ENCODE assay signal across 9 cellular contexts in the genomic region with DNA sequence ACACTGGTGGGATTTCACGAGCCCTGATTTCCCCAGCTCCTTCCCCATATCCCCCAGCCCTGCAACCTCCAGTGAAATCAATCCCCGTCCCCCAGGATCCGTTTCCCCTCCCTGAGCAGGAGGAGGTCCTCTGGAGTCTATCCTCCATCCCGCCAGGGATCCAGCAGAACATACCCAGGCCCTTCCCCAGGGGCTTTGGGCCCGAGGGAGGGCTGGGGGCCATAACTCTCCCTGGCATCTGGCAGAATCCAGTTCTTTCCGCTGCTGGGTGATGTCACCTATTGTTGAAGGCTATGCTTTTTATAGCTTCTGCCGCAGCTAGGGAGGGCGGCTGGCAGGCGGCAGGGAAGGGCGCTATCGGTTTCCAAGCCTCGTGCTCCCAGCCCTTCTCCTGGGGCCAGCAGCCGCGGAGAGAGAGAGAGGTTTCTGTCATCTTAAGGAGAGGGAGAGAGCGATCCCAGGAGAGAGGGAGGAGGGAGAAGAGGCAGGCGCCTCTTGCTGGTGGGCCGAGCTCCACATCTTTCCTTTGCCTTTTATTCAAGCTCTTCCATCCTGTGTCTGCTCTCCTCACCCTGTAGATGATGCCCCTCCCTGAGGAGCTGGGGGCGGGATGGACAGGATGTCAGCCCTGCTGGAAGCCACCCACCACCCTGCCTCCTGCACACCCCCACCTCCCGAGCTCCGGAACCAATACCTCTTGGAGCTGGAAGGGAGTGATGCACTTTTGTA.
A peak's percentile ranks its signal among the peaks of the same experiment; 100 is the strongest.
DNase-seq lines count a peak whose midpoint lies in the region; ATAC-seq and TF ChIP-seq lines count a peak whose summit lies in the region.
"Had no signal": no experiment of that assay in that cellular context is flagged by ENCODE, and none has a peak within 500 bp of the region (broad histone marks: within the 10 kb centered on the region; RNA-seq: fewer than 3 reads in every experiment).

No MANE protein-coding gene starts in this region.

- peak; percentile 55 for DNase-seq in SK-N-DZ (ENCODE audit: low spot score)
- peak; percentile 73 for DNase-seq in right atrium auricular region (ENCODE audit: low spot score)
- DNase-seq in gastrocnemius medialis: peak in 1 of 2 donors; percentile 55
- no peak for DNase-seq in activated T-cell treated with anti-CD3 and anti-CD28 coated beads for 4 hours

- peak overlapping the region; percentile 25 for H3K4me3 ChIP-seq in HUES6 (ENCODE audit: low read depth, low read length)
- H3K4me3 ChIP-seq in right atrium auricular region: peak overlapping the region in 1 of 2 donors; percentile 7
- H3K4me3 ChIP-seq in gastrocnemius medialis: peak overlapping the region in 2 of 4 donors; percentile 22 to 31

- TF ChIP-seq CTCF in right atrium auricular region (IDR thresholded peaks at IDR 0.05) (no peak), gastrocnemius medialis (IDR thresholded peaks at IDR 0.05 in 4 of 5, conservative IDR thresholded peaks at IDR 0.05 in 1 of 5) (no peak)

- no peaks in the 10 kb centered on the region for H3K36me3 ChIP-seq in HUES6 (ENCODE audit: control insufficient read depth, insufficient read depth, low read length)
- H3K36me3 ChIP-seq in right atrium auricular region: no peaks in the 10 kb centered on the region
- no peaks in the 10 kb centered on the region for H3K36me3 ChIP-seq in gastrocnemius medialis

- H3K27me3 ChIP-seq in HUES6 (ENCODE audit: control insufficient read depth, insufficient read depth, low read length): no peaks in the 10 kb centered on the region
- no peaks in the 10 kb centered on the region for H3K27me3 ChIP-seq in right atrium auricular region
- H3K27me3 ChIP-seq in gastrocnemius medialis: no peaks in the 10 kb centered on the region

- H3K4me1 ChIP-seq in HUES6 (ENCODE audit: control insufficient read depth, insufficient read depth, low read length) (peaks cover 23% of the 10 kb centered on the region), right atrium auricular region (peaks cover 0 to 55% of the 10 kb centered on the region in 2 donors), gastrocnemius medialis (peaks cover 17 to 23% of the 10 kb centered on the region in 2 donors)

- peak overlapping the region; percentile 25 for H3K9ac ChIP-seq in HUES6 (ENCODE audit: low read length)

- H3K9me3 ChIP-seq in HUES6 (ENCODE audit: control insufficient read depth, insufficient read depth, low read depth, low read length): no peaks in the 10 kb centered on the region
- no peaks in the 10 kb centered on the region for H3K9me3 ChIP-seq in right atrium auricular region
- H3K9me3 ChIP-seq in gastrocnemius medialis: no peaks in the 10 kb centered on the region

- H3K27ac ChIP-seq in HUES6 (ENCODE audit: low read depth, low read length) (no peak overlapping the region), right atrium auricular region (peak overlapping the region; percentile 56 to 66), gastrocnemius medialis (peak overlapping the region; percentile 49 to 59 (median 53))
- H3K27ac ChIP-seq: HL-60 had no signal

- TF ChIP-seq POLR2A in gastrocnemius medialis (IDR thresholded peaks at IDR 0.05): no peak

- in situ Hi-C loops in gastrocnemius medialis (cut with MboI; ENCODE audit: low sequenced_read_pairs in 4 of 4): no loop called here

- peak; percentile 77 to 87 for ATAC-seq in gastrocnemius medialis
- no peak for ATAC-seq in HG03520 (IDR thresholded peaks at IDR 0.05; ENCODE audit: unreplicated experiment)
- ATAC-seq in GM19452 (IDR thresholded peaks at IDR 0.05; ENCODE audit: unreplicated experiment): no peak
- ATAC-seq in HG03442 (IDR thresholded peaks at IDR 0.05; ENCODE audit: unreplicated experiment): no peak

- intact Hi-C loops in gastrocnemius medialis (cut with DNase I; ENCODE audit: low total_unique reads): no loop called here

Comparison
In these comparisons a context has a peak if more than half of its experiments do, and no peak if none do; other contexts are left out.
1. ATAC-seq: peak in gastrocnemius medialis (2 of 2); none in HG03520 (single experiment), GM19452 (single experiment) and HG03442 (single experiment).